35 cellular contexts compared by ENCODE assay signal in genomic region chr2:218479595-218479994, GRCh38.
A peak's percentile ranks its signal among the peaks of the same experiment; 100 is the strongest.
DNase-seq lines count a peak whose midpoint lies in the region; ATAC-seq, FAIRE-seq and TF ChIP-seq lines count a peak whose summit lies in the region.
"Had no signal": no experiment of that assay in that cellular context is flagged by ENCODE, and none has a peak within 500 bp of the region (broad histone marks: within the 10 kb centered on the region; RNA-seq: fewer than 3 reads in every experiment).

No MANE protein-coding gene starts in this region.

- no peaks in the 10 kb centered on the region for H3K27me3 ChIP-seq in esophagus muscularis mucosa
- H3K27me3 ChIP-seq: BE2C; BLaER1; BLaER1 treated with 17β-estradiol and CSF1 and Interleukin-3, amounts not matched to agents 10 nM and 100 nM had no signal

- no peak for TF ChIP-seq CTCF in VCaP (conservative IDR thresholded peaks at IDR 0.05)
- no peak for TF ChIP-seq CTCF in WTC11 (IDR thresholded peaks at IDR 0.05)
- TF ChIP-seq CTCF in kidney (IDR thresholded peaks at IDR 0.05; ENCODE audit: borderline replicate concordance, extremely low read depth, insufficient read depth): no peak
- TF ChIP-seq CTCF in esophagus muscularis mucosa (IDR thresholded peaks at IDR 0.05): no peak

- intact Hi-C loops in kidney (cut with DNase I) (no loop called here), esophagus muscularis mucosa (cut with DNase I) (loop anchor here (10.0 kb wide), 1 partner anchor 295 kb away; no protein-coding TSS in a partner anchor)

- H3K4me3 ChIP-seq in kidney (ENCODE audit: low read length in 2 of 2): no peak overlapping the region
- H3K4me3 ChIP-seq in esophagus muscularis mucosa: no peak overlapping the region
- H3K4me3 ChIP-seq: A549; BLaER1; BLaER1 treated with 17β-estradiol and CSF1 and Interleukin-3, amounts not matched to agents 10 nM and 100 nM had no signal

- no peak overlapping the region for H3K4me3 Mint-ChIP-seq in WTC11
- H3K4me3 Mint-ChIP-seq: B cell; CD14-positive monocyte; CD4-positive, alpha-beta memory T cell; CD4-positive, alpha-beta T cell; CD4-positive, CD25-positive, alpha-beta regulatory T cell; CD8-positive, alpha-beta memory T cell; CD8-positive, alpha-beta T cell had no signal

- DNase-seq in WTC11 (ENCODE audit: low spot score): no peak
- no peak for DNase-seq in kidney
- no peak for DNase-seq in stimulated activated naive CD4-positive, alpha-beta T cell treated with Interleukin-2 at 50 U/mL for 16 hours (lab: John Stamatoyannopoulos, UW)
- no peak for DNase-seq in esophagus muscularis mucosa (ENCODE audit: extremely low spot score)
- DNase-seq in cerebellum (ENCODE audit: low spot score): no peak
- DNase-seq: 8988T; ACHN; AML-193; BE2C; C1 segment of cervical spinal cord; Caco-2; Calu3; CD4-positive, alpha-beta memory T cell; CD4-positive, alpha-beta T cell; CD4-positive, CD25-positive, alpha-beta regulatory T cell; CD8-positive, alpha-beta memory T cell; CD8-positive, alpha-beta T cell; COR-L47; DMS 273 treated with DMSO at 0.1 percent for 48 hours; DMS153; DMS53; DMS79; DMS79 treated with DMSO at 0.1 percent for 48 hours; DND-41; EL had no signal

- no peaks in the 10 kb centered on the region for H3K9me3 Mint-ChIP-seq in WTC11
- H3K9me3 Mint-ChIP-seq: CD14-positive monocyte; CD4-positive, alpha-beta memory T cell; CD4-positive, alpha-beta T cell; CD4-positive, CD25-positive, alpha-beta regulatory T cell; CD8-positive, alpha-beta memory T cell; CD8-positive, alpha-beta T cell had no signal

- H3K27ac ChIP-seq in VCaP (peak overlapping the region; percentile 3; the same call in 1 of the 2 replicates), kidney (ENCODE audit: low read depth in 2 of 2, low read length in 2 of 2) (no peak overlapping the region), esophagus muscularis mucosa (replicated peaks in 1 of 4) (no peak overlapping the region)
- H3K27ac ChIP-seq: 22Rv1; A549; BLaER1; BLaER1 treated with 17β-estradiol and CSF1 and Interleukin-3, amounts not matched to agents 10 nM and 100 nM; C4-2B had no signal

- 97% methylated on average over 2 of the region's 2 CpGs for WGBS in esophagus muscularis mucosa

- no peaks in the 10 kb centered on the region for H3K4me1 ChIP-seq in kidney (ENCODE audit: control insufficient read depth in 1 of 2, insufficient read depth in 1 of 2, low read depth in 1 of 2, low read length in 2 of 2)
- H3K4me1 ChIP-seq in esophagus muscularis mucosa: peaks cover 0 to 32% (median 22%) of the 10 kb centered on the region in 4 donors
- H3K4me1 ChIP-seq: BE2C, Caco-2 had no signal

- CTCF ChIA-PET in WTC11 (lab: Charles Lee): no interaction called here

- H3K36me3 ChIP-seq in kidney (ENCODE audit: control insufficient read depth in 1 of 2, insufficient read depth in 2 of 2, low read length in 2 of 2) (no peaks in the 10 kb centered on the region), esophagus muscularis mucosa (peaks cover 0 to 52% (median 33%) of the 10 kb centered on the region in 4 donors)

- POLR2A ChIA-PET in WTC11 (lab: Charles Lee): no interaction called here

- H3K36me3 Mint-ChIP-seq in WTC11: peaks cover 26% of the 10 kb centered on the region

- H3K9me3 ChIP-seq in kidney (ENCODE audit: control insufficient read depth in 1 of 2, low read length in 2 of 2) (no peaks in the 10 kb centered on the region), esophagus muscularis mucosa (no peaks in the 10 kb centered on the region)
- H3K9me3 ChIP-seq: A549; BE2C; BLaER1; BLaER1 treated with 17β-estradiol and CSF1 and Interleukin-3, amounts not matched to agents 10 nM and 100 nM; Caco-2 had no signal

- no peak for TF ChIP-seq POLR2A in esophagus muscularis mucosa (IDR thresholded peaks at IDR 0.05; ENCODE audit: low read depth)

- peak; percentile 32 for FAIRE-seq in kidney (lab: Jason Lieb, UNC)
- FAIRE-seq: A204.1, A549, D721Med had no signal

- H3K4me1 Mint-ChIP-seq in WTC11: no peaks in the 10 kb centered on the region

- TF ChIP-seq EP300 in esophagus muscularis mucosa (IDR thresholded peaks at IDR 0.05): no peak

- no peak overlapping the region for H3K27ac Mint-ChIP-seq in WTC11
- H3K27ac Mint-ChIP-seq: B cell; CD14-positive monocyte; CD4-positive, alpha-beta memory T cell; CD4-positive, alpha-beta T cell; CD8-positive, alpha-beta T cell had no signal

- H3K27me3 Mint-ChIP-seq in WTC11 (ENCODE audit: low read depth): no peaks in the 10 kb centered on the region
- H3K27me3 Mint-ChIP-seq: B cell; CD4-positive, alpha-beta memory T cell; CD4-positive, alpha-beta T cell; CD4-positive, CD25-positive, alpha-beta regulatory T cell; CD8-positive, alpha-beta memory T cell had no signal

- ATAC-seq in WTC11: no peak
- ATAC-seq: A549; CD8-positive, alpha-beta T cell had no signal

- H3K9ac ChIP-seq in kidney (ENCODE audit: low read length in 2 of 2): no peak overlapping the region
- H3K9ac ChIP-seq: BLaER1; BLaER1 treated with 17β-estradiol and CSF1 and Interleukin-3, amounts not matched to agents 10 nM and 100 nM had no signal

TF ChIP-seq in WTC11, 78 proteins besides CTCF, POLR2A, EP300 and RAD21:
- TF ChIP-seq CREB1 (CRISPR knock-in tag; IDR thresholded peaks at IDR 0.05): no peak
- no peak for TF ChIP-seq NFATC4 (CRISPR knock-in tag; IDR thresholded peaks at IDR 0.05)
- TF ChIP-seq SMAD4 (CRISPR knock-in tag; IDR thresholded peaks at IDR 0.05): no peak
- TF ChIP-seq HMGA2 (CRISPR knock-in tag; IDR thresholded peaks at IDR 0.05): peak; percentile 91
